ENCODE assay signal across 34 cellular contexts in the genomic region with DNA sequence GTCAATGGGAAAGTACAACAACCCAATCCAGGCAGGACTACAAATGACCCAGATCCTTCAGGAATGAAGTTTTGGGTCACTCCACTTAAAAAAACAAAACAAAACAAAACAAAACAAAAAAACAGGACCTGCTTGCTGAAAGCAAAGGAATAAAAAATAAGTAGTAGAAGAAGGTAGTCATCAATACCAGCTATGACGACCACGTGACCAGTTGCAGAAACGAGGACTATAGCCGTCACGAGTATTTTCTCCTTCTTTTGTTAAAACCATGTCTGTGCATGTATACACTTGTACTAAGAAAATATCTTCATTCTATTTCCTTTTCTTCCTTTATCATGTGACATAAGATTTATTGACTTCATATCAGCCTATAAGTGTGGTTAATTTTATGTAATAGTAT.
"Had no signal": no experiment of that assay in that cellular context is flagged by ENCODE, and none has a peak within 500 bp of the region (broad histone marks: within the 10 kb centered on the region; RNA-seq: fewer than 3 reads in every experiment).

No MANE protein-coding gene starts in this region.

- DNase-seq: Karpas-422, Kasumi-1, MG63, MM.1S, MV-4-11, NCI-H1048, NCI-H1092, NCI-H1092 treated with DMSO at 0.1 percent for 48 hours, NCI-H1105, NCI-H1105 treated with DMSO at 0.1 percent for 48 hours, NCI-H1417, NCI-H1417 treated with DMSO at 0.1 percent for 48 hours, NCI-H1436 treated with DMSO at 0.1 percent for 48 hours, NCI-H146, NCI-H1694, NCI-H1694 treated with DMSO at 0.1 percent for 48 hours, NCI-H187, NCI-H187 treated with DMSO at 0.1 percent for 48 hours, NCI-H1930, NCI-H2029, NCI-H2029 treated with DMSO at 0.1 percent for 48 hours, NCI-H2081, NCI-H2081 treated with DMSO at 0.1 percent for 48 hours, NCI-H2107, NCI-H2171, NCI-H2171 treated with DMSO at 0.1 percent for 48 hours, NCI-H2227 treated with DMSO at 0.1 percent for 48 hours, NCI-H226, NCI-H345, NCI-H446, NCI-H446 treated with DMSO at 0.1 percent for 48 hours, NCI-H510A, NCI-H510A treated with DMSO at 0.1 percent for 48 hours, NCI-H524 had no signal

- H3K4me3 ChIP-seq: MG63 had no signal

- H3K36me3 ChIP-seq: MG63 had no signal

- H3K27me3 ChIP-seq: MG63 had no signal

- H3K9me3 ChIP-seq: MG63 had no signal
